Comparison of ENCODE assay signal across 17 cellular contexts in genomic region chr5:19690978-19691377, GRCh38.
DNase-seq lines count a peak whose midpoint lies in the region; ATAC-seq, FAIRE-seq and TF ChIP-seq lines count a peak whose summit lies in the region.
"Had no signal": no experiment of that assay in that cellular context is flagged by ENCODE, and none has a peak within 500 bp of the region (broad histone marks: within the 10 kb centered on the region; RNA-seq: fewer than 3 reads in every experiment).

No MANE protein-coding gene starts in this region.

- H3K9me3 ChIP-seq in HUES6 (ENCODE audit: control insufficient read depth, insufficient read depth, low read depth, low read length) = no peaks in the 10 kb centered on the region
- H3K9me3 ChIP-seq in endodermal cell (ENCODE audit: control insufficient read depth, low read length) = no peaks in the 10 kb centered on the region
- H3K9me3 ChIP-seq in iPS-20b (ENCODE audit: insufficient read depth, low read depth, low read length) = no peaks in the 10 kb centered on the region
- H3K9me3 ChIP-seq in aorta (ENCODE audit: control insufficient read depth, low read length) = no peaks in the 10 kb centered on the region

- H3K27me3 Mint-ChIP-seq in endodermal cell (ENCODE audit: insufficient read depth) = no peaks in the 10 kb centered on the region
- H3K27me3 Mint-ChIP-seq: CD4-positive, alpha-beta T cell; IgD-negative memory B cell had no signal

- DNase-seq in H54 (ENCODE audit: insufficient read length, low spot score) = no peak
- no peak for DNase-seq in endodermal cell
- no peak for DNase-seq in aorta
- no peak for DNase-seq in HuH-7 (ENCODE audit: low spot score)
- DNase-seq: ACHN; CD4-positive, alpha-beta T cell; DMS79 treated with DMSO at 0.1 percent for 48 hours; GF-D8; Karpas-422; KBM-7 had no signal

- H3K27ac Mint-ChIP-seq in endodermal cell = peak overlapping the region; percentile 84
- H3K27ac Mint-ChIP-seq: CD4-positive, alpha-beta T cell; IgD-negative memory B cell had no signal

- ATAC-seq in aorta (ENCODE audit: low FRiP score) = no peak
- ATAC-seq in GM21825 (IDR thresholded peaks at IDR 0.05; ENCODE audit: unreplicated experiment) = no peak
- ATAC-seq in HG03442 (IDR thresholded peaks at IDR 0.05; ENCODE audit: unreplicated experiment) = no peak
- ATAC-seq: HCT116 had no signal

- H3K4me1 Mint-ChIP-seq in endodermal cell = no peaks in the 10 kb centered on the region
- H3K4me1 Mint-ChIP-seq: IgD-negative memory B cell had no signal

- no peaks in the 10 kb centered on the region for H3K9me3 Mint-ChIP-seq in endodermal cell

- H3K36me3 ChIP-seq in HUES6 (ENCODE audit: control insufficient read depth, insufficient read depth, low read length) (no peaks in the 10 kb centered on the region), endodermal cell (ENCODE audit: control insufficient read depth, insufficient read depth, low read length) (no peaks in the 10 kb centered on the region), iPS-20b (ENCODE audit: insufficient read depth, low read depth, low read length) (no peaks in the 10 kb centered on the region), aorta (ENCODE audit: control insufficient read depth in 1 of 2, insufficient read depth in 2 of 2, low read length in 1 of 2) (no peaks in the 10 kb centered on the region)

- no peaks in the 10 kb centered on the region for H3K36me3 Mint-ChIP-seq in endodermal cell (ENCODE audit: low read depth)

- H3K4me1 ChIP-seq in HUES6 (ENCODE audit: control insufficient read depth, insufficient read depth, low read length) = peaks cover 10% of the 10 kb centered on the region
- H3K4me1 ChIP-seq in endodermal cell (ENCODE audit: control insufficient read depth, insufficient read depth, low read length) = no peaks in the 10 kb centered on the region
- H3K4me1 ChIP-seq in iPS-20b (ENCODE audit: insufficient read depth, low read length) = peaks cover 12% of the 10 kb centered on the region; the same call in 1 of the 2 replicates
- H3K4me1 ChIP-seq in aorta (ENCODE audit: control insufficient read depth in 1 of 2, insufficient read depth in 2 of 2, low read length in 2 of 2) = no peaks in the 10 kb centered on the region

- TF ChIP-seq POLR2A in H54 (IDR thresholded peaks at IDR 0.05; ENCODE audit: low read depth, low read length) = no peak

- H3K4me3 Mint-ChIP-seq in endodermal cell = no peak overlapping the region
- H3K4me3 Mint-ChIP-seq: CD4-positive, alpha-beta T cell; IgD-negative memory B cell had no signal

- WGBS in endodermal cell (ENCODE audit: insufficient coverage in 1 of 2, insufficient read length in 1 of 2), 2 experiments = no CpG with 5 or more reads among the region's 1 CpG
- 65 to 74% methylated on average over 1 of the region's 1 CpG for WGBS in aorta, 2 donors

- intact Hi-C loops in aorta (cut with DNase I) = no loop called here

- H3K4me3 ChIP-seq in HUES6 (ENCODE audit: low read depth, low read length) (no peak overlapping the region), endodermal cell (ENCODE audit: low read length) (no peak overlapping the region), iPS-20b (ENCODE audit: low read length) (peak overlapping the region; percentile 43; the same call in 1 of the 2 replicates), aorta (ENCODE audit: low read length in 2 of 2) (no peak overlapping the region)

- peak; percentile 79 for FAIRE-seq in H54 (lab: Jason Lieb, UNC)

- no peaks in the 10 kb centered on the region for H3K27me3 ChIP-seq in HUES6 (ENCODE audit: control insufficient read depth, insufficient read depth, low read length)
- no peaks in the 10 kb centered on the region for H3K27me3 ChIP-seq in endodermal cell (ENCODE audit: control insufficient read depth, insufficient read depth, low read length, poor library complexity, severe bottlenecking)
- H3K27me3 ChIP-seq in iPS-20b (ENCODE audit: insufficient read depth, low read length) = no peaks in the 10 kb centered on the region
- no peaks in the 10 kb centered on the region for H3K27me3 ChIP-seq in aorta (ENCODE audit: control insufficient read depth in 1 of 2, insufficient read depth in 2 of 2, low read length in 1 of 2)

- H3K9ac ChIP-seq in HUES6 (ENCODE audit: low read length) = no peak overlapping the region
- H3K9ac ChIP-seq in endodermal cell (ENCODE audit: extremely low read depth, low read length, poor library complexity, severe bottlenecking) = no peak overlapping the region
- H3K9ac ChIP-seq in iPS-20b (ENCODE audit: low read depth, low read length) = 0 out of 2 replicates have a peak overlapping the region, but pooled peaks have one; percentile 42

- no peak for TF ChIP-seq CTCF in endodermal cell (conservative IDR thresholded peaks at IDR 0.05)

- H3K27ac ChIP-seq in HUES6 (ENCODE audit: low read depth, low read length) (peak overlapping the region; percentile 93), endodermal cell (ENCODE audit: low read depth, low read length) (no peak overlapping the region), iPS-20b (ENCODE audit: low read length) (peak overlapping the region; percentile 89), aorta (ENCODE audit: low read depth in 1 of 2, low read length in 2 of 2) (no peak overlapping the region)
- H3K27ac ChIP-seq: C4-2B had no signal

Comparison
In these comparisons a context has a peak if more than half of its experiments do, and no peak if none do; other contexts are left out.
1. H3K27ac ChIP-seq: peak in HUES6 (single experiment) and iPS-20b (single experiment); none in endodermal cell (single experiment) and aorta (0 of 2).